In genomic region chr22:23384899-23385298, GRCh38 we compare ENCODE assay signal across 20 cellular contexts.
"Had no signal": no experiment of that assay in that cellular context is flagged by ENCODE, and none has a peak within 500 bp of the region (broad histone marks: within the 10 kb centered on the region; RNA-seq: fewer than 3 reads in every experiment).

No MANE protein-coding gene starts in this region.

- DNase-seq: activated CD4-positive, alpha-beta T cell treated with anti-CD3 and anti-CD28 coated beads for 4 hours; activated CD4-positive, alpha-beta T cell treated with anti-CD3 and anti-CD28 coated beads, Interleukin-2, amount 50 U/mL, for 4 hours; activated CD8-positive, alpha-beta memory T cell treated with anti-CD3 and anti-CD28 coated beads for 24 hours; activated effector memory CD4-positive, alpha-beta T cell treated with anti-CD3 and anti-CD28 coated beads, Interleukin-2, amount 50 U/mL, for 16 hours; activated naive CD4-positive, alpha-beta T cell treated with anti-CD3 and anti-CD28 coated beads, Interleukin-2, amount 10 ng/mL, durations not matched to agents 7 days and 5 days; activated naive CD8-positive, alpha-beta T cell treated with anti-CD3 and anti-CD28 coated beads, Interleukin-2, amount 10 ng/mL, durations not matched to agents 7 days and 5 days; activated T-cell treated with anti-CD3 and anti-CD28 coated beads, Interleukin-2, amount 50 U/mL, for 1 hour; brain microvascular endothelial cell; cortex of kidney; effector memory CD8-positive, alpha-beta T cell; erythroblast; gastrocnemius medialis; glutamatergic neuron; left ventricle myocardium inferior; naive B cell; stimulated activated CD4-positive, alpha-beta T cell treated with anti-CD3 and anti-CD28 coated beads, Interleukin-4, amount 100 ng/mL, for 24 hours; T-helper 1 cell had no signal

- H3K4me3 ChIP-seq: gastrocnemius medialis, left ventricle myocardium inferior, lung, neural progenitor cell, tibial nerve had no signal

- H3K4me1 ChIP-seq: gastrocnemius medialis had no signal

- H3K27ac ChIP-seq: brain microvascular endothelial cell, gastrocnemius medialis, left ventricle myocardium inferior, neural progenitor cell had no signal

- H3K9ac ChIP-seq: neural progenitor cell had no signal

- H3K4me2 ChIP-seq: neural progenitor cell had no signal

- H3K9me3 ChIP-seq: gastrocnemius medialis, left ventricle myocardium inferior, tibial nerve had no signal

- H2AFZ ChIP-seq: neural progenitor cell had no signal

- H3K36me3 ChIP-seq: brain microvascular endothelial cell, gastrocnemius medialis, left ventricle myocardium inferior, neural progenitor cell, tibial nerve had no signal

- H3K27me3 ChIP-seq: brain microvascular endothelial cell, gastrocnemius medialis, neural progenitor cell, tibial nerve had no signal
